Comparison of ENCODE assay signal across 1 cellular context in the genomic region with DNA sequence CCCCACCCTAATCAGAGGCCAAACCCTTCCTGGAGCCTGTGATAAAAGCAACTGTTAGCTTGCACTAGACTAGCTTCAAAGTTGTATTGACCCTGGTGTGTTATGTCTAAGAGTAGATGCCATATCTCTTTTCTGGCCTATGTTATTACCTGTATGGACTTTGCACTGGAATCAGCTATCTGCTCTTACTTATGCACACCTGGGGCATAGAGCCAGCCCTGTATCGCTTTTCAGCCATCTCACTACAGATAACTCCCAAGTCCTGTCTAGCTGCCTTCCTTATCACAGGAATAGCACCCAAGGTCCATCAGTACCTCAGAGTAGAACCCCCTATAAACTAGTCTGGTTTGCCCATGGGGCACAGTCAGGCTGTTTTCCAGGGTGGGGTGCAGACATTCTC.
TF ChIP-seq lines count a peak whose summit lies in the region.

No MANE protein-coding gene starts in this region.

TF ChIP-seq in H1, 55 proteins besides CTCF, POLR2A, EP300 and RAD21 (continued from another document):
- TF ChIP-seq ZNF274 (IDR thresholded peaks at IDR 0.05; ENCODE audit: borderline replicate concordance, extremely low read depth, low read length) (no peak), TCF12 (IDR thresholded peaks at IDR 0.05; ENCODE audit: low read depth, low read length) (no peak), SIX5 (IDR thresholded peaks at IDR 0.05; ENCODE audit: low read depth, low read length) (no peak), SP2 (IDR thresholded peaks at IDR 0.05; ENCODE audit: low read length) (no peak), CHD7 (IDR thresholded peaks at IDR 0.05; ENCODE audit: insufficient replicate concordance, low read length) (no peak), SP4 (IDR thresholded peaks at IDR 0.05; ENCODE audit: low read length) (no peak), PHF8 (conservative IDR thresholded peaks at IDR 0.05; ENCODE audit: low read depth, low read length) (no peak), GABPA (IDR thresholded peaks at IDR 0.05; ENCODE audit: borderline replicate concordance, insufficient read depth, low read length) (no peak), CREB1 (IDR thresholded peaks at IDR 0.05) (no peak), RXRA (IDR thresholded peaks at IDR 0.05; ENCODE audit: insufficient read depth, low read depth, low read length) (no peak), USF2 (IDR thresholded peaks at IDR 0.05; ENCODE audit: low read length) (no peak), BRCA1 (IDR thresholded peaks at IDR 0.05; ENCODE audit: low read depth, low read length) (no peak), BACH1 (IDR thresholded peaks at IDR 0.05; ENCODE audit: low read length) (no peak)
- TF ChIP-seq, protein P1, sequence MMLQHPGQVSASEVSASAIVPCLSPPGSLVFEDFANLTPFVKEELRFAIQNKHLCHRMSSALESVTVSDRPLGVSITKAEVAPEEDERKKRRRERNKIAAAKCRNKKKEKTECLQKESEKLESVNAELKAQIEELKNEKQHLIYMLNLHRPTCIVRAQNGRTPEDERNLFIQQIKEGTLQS (IDR thresholded peaks at IDR 0.05; ENCODE audit: insufficient read depth, low read depth, low read length) = no peak
- TF ChIP-seq, protein P2, sequence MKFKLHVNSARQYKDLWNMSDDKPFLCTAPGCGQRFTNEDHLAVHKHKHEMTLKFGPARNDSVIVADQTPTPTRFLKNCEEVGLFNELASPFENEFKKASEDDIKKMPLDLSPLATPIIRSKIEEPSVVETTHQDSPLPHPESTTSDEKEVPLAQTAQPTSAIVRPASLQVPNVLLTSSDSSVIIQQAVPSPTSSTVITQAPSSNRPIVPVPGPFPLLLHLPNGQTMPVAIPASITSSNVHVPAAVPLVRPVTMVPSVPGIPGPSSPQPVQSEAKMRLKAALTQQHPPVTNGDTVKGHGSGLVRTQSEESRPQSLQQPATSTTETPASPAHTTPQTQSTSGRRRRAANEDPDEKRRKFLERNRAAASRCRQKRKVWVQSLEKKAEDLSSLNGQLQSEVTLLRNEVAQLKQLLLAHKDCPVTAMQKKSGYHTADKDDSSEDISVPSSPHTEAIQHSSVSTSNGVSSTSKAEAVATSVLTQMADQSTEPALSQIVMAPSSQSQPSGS (IDR thresholded peaks at IDR 0.05; ENCODE audit: low read length) = no peak
TF ChIP-seq in H1: peak in this region for 0.
